13 cellular contexts compared by ENCODE assay signal in the genomic region with DNA sequence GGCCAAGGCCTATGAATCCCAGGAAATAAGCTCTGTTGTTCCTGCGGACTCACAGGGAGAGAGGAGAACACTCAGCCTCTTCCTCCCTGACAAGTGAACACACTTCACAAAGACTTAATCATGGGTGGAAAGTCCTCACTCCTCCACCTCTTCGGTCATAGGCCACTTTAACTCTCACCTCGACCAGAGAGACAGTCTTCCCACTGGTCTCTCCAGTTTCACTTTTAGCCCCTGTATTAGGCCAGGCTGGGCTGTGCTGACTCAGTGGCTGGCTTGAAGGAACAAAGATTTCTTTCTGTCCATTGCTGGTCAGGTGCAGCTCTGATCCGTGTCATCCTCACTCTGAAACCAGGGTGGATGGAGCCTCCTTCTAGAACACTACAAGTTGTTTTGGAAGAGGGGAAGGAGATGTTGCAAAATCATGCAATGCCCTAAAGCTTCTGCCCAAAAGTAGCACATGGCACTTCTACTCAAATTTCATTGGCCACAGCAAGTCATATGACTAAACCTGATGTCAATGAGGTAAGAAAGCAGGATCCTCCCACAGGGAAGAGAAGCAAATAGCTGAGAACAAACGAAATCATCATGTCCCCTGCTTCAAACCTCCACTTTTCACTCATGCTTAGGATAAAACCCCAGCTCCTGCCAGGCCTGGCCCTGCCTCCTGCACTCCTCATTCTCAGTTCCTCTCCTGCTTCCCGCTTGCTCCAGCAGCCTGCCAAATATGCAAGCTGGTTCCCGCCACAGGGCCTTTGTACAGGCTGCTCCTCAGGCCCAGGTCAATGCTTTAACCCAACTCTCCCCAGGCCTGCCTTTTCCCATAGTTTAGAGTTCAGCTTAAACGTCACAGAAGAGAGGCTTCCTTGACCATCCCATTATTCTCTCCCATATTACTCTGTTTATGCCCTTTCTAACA.
DNase-seq lines count a peak whose midpoint lies in the region; TF ChIP-seq lines count a peak whose summit lies in the region.
"Had no signal": no experiment of that assay in that cellular context is flagged by ENCODE, and none has a peak within 500 bp of the region (broad histone marks: within the 10 kb centered on the region; RNA-seq: fewer than 3 reads in every experiment).

No MANE protein-coding gene starts in this region.

- no peak for TF ChIP-seq CTCF in HEK293 (tag by site-specific recombination; IDR thresholded peaks at IDR 0.05)
- no peak for TF ChIP-seq CTCF in ascending aorta (IDR thresholded peaks at IDR 0.05)

- H3K27ac ChIP-seq in HEK293 (ENCODE audit: extremely low read depth, low read depth, low read length) = no peak overlapping the region
- no peak overlapping the region for H3K27ac ChIP-seq in ascending aorta
- H3K27ac ChIP-seq: C4-2B, right lobe of liver had no signal

- DNase-seq in AG08395 (ENCODE audit: low spot score) (peak; percentile 22), RPMI8226 (peak; percentile 58), foreskin melanocyte (peak; percentile 39), DMS79 treated with DMSO at 0.1 percent for 48 hours (lab: John Stamatoyannopoulos, UW) (no peak), NK-92 (lab: John Stamatoyannopoulos, UW; ENCODE audit: unreplicated experiment) (no peak), ascending aorta (ENCODE audit: low spot score in 2 of 2) (no peak)
- no peak for DNase-seq in activated CD4-positive, alpha-beta T cell treated with anti-CD3 and anti-CD28 coated beads for 48 hours
- DNase-seq: activated T-cell treated with anti-CD3 and anti-CD28 coated beads, Interleukin-2, amount 50 U/mL, for 24 hours; mucosa of descending colon; NCI-H1048 had no signal

- H3K36me3 ChIP-seq in HEK293 (ENCODE audit: control insufficient read depth in 2 of 2, insufficient read depth in 1 of 2, low read length in 2 of 2) = no peaks in the 10 kb centered on the region
- H3K36me3 ChIP-seq in ascending aorta = no peaks in the 10 kb centered on the region
- H3K36me3 ChIP-seq: right lobe of liver had no signal

- no peaks in the 10 kb centered on the region for H3K4me1 ChIP-seq in HEK293 (ENCODE audit: control insufficient read depth, insufficient read depth, low read length)
- no peaks in the 10 kb centered on the region for H3K4me1 ChIP-seq in ascending aorta
- H3K4me1 ChIP-seq: right lobe of liver had no signal

- no peaks in the 10 kb centered on the region for H3K27me3 ChIP-seq in ascending aorta
- H3K27me3 ChIP-seq: right lobe of liver had no signal

- intact Hi-C loops in ascending aorta (cut with DNase I) = no loop called here

- CTCF ChIA-PET in HEK293 (lab: Yijun Ruan, JAX) = interaction anchor here (0.6 to 1.0 kb wide), 3 partner anchors 20 to 630 kb away, joined by 3 to 4 read pairs (median 3); no protein-coding TSS in a partner anchor

- POLR2A ChIA-PET in HEK293 (lab: Yijun Ruan, JAX) = no interaction called here

- no peak overlapping the region for H3K4me3 ChIP-seq in HEK293 (ENCODE audit: low read depth, low read length)
- no peak overlapping the region for H3K4me3 ChIP-seq in ascending aorta
- H3K4me3 ChIP-seq: mucosa of descending colon, right lobe of liver had no signal

- H3K9me3 ChIP-seq in HEK293 (ENCODE audit: control insufficient read depth, insufficient read depth, low read depth, low read length) (no peaks in the 10 kb centered on the region), ascending aorta (peaks cover 0 to 5% of the 10 kb centered on the region in 2 donors)
- H3K9me3 ChIP-seq: right lobe of liver had no signal

TF ChIP-seq in HEK293, 187 proteins besides CTCF, POLR2A, EP300 and RAD21:
- TF ChIP-seq PRDM1 (tag by site-specific recombination; IDR thresholded peaks at IDR 0.05) (no peak), ZNF623 (tag by site-specific recombination; IDR thresholded peaks at IDR 0.05) (peak; percentile 92)
TF ChIP-seq in HEK293: peak in this region for 1.

Comparison
In these comparisons a context has a peak if more than half of its experiments do, and no peak if none do; other contexts are left out.
1. DNase-seq: peak in AG08395 (single experiment), RPMI8226 (single experiment) and foreskin melanocyte (single experiment); none in DMS79 treated with DMSO at 0.1 percent for 48 hours (single experiment), NK-92 (single experiment), activated CD4-positive, alpha-beta T cell treated with anti-CD3 and anti-CD28 coated beads for 48 hours (single experiment) and ascending aorta (0 of 2).